Comparison of ENCODE assay signal across 17 cellular contexts in the genomic region with DNA sequence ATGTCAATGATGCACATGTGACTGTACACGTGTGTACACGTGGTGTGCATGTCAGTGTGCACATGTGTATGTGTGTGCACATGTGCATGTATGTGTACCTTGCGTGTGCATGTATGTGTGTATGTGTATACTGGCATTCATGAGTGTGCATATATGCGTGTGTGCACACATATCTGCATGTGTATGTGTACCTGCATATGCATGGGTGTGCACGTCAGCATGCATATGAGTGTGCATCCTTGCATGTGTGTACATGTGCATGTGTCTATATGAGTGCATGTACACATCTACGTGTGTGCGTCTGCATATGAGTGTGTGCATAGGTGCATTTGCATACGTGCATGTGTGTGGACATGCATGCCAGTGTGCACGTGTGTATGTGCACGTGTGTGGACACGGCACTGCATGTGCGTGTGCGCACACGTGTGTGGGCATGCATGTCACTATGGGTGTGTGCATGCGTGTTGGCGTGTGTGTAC. TPM values are rescaled to one million over a fixed set of nuclear protein-coding genes. Genes with fewer than 3 reads are reported as not detected.
DNase-seq lines count a peak whose midpoint lies in the region; ATAC-seq, FAIRE-seq and TF ChIP-seq lines count a peak whose summit lies in the region.
"Had no signal": no experiment of that assay in that cellular context is flagged by ENCODE, and none has a peak within 500 bp of the region (broad histone marks: within the 10 kb centered on the region; RNA-seq: fewer than 3 reads in every experiment).

No MANE protein-coding gene starts in this region.

- H3K27ac Mint-ChIP-seq in WTC11 (peak overlapping the region; percentile 89), progenitor cell of endocrine pancreas (peak overlapping the region; percentile 52)
- H3K27ac Mint-ChIP-seq: effector memory CD8-positive, alpha-beta T cell; stimulated activated effector memory CD8-positive, alpha-beta T cell treated with anti-CD3 and anti-CD28 coated beads, Interleukin-12 subunit alpha, Interleukin-12 subunit beta, amount 100 ng/mL, for 72 hours had no signal

- H3K9me3 Mint-ChIP-seq in WTC11 (no peaks in the 10 kb centered on the region), progenitor cell of endocrine pancreas (ENCODE audit: low read depth) (no peaks in the 10 kb centered on the region)
- H3K9me3 Mint-ChIP-seq: effector memory CD8-positive, alpha-beta T cell; stimulated activated effector memory CD8-positive, alpha-beta T cell treated with anti-CD3 and anti-CD28 coated beads, Interleukin-12 subunit alpha, Interleukin-12 subunit beta, amount 100 ng/mL, for 72 hours had no signal

- TF ChIP-seq POLR2A in GM12891 (IDR thresholded peaks at IDR 0.05; ENCODE audit: low read depth, low read length), result no peak
- TF ChIP-seq POLR2A in testis (IDR thresholded peaks at IDR 0.05), result no peak

- CTCF ChIA-PET in WTC11 (lab: Charles Lee), result interaction anchor here (1.0 to 1.7 kb wide), 6 partner anchors 19 to 113 kb away, joined by 3 to 8 read pairs (median 4); no protein-coding TSS in a partner anchor

- ATAC-seq in WTC11, result no peak
- ATAC-seq: effector memory CD8-positive, alpha-beta T cell had no signal

- H3K4me1 Mint-ChIP-seq in WTC11 (peaks cover 10% of the 10 kb centered on the region), progenitor cell of endocrine pancreas (ENCODE audit: low read depth) (peaks cover 2% of the 10 kb centered on the region)
- H3K4me1 Mint-ChIP-seq: stimulated activated effector memory CD8-positive, alpha-beta T cell treated with anti-CD3 and anti-CD28 coated beads, Interleukin-12 subunit alpha, Interleukin-12 subunit beta, amount 100 ng/mL, for 72 hours had no signal

- 69 to 78% methylated on average over 16 of the region's 16 CpGs for WGBS in testis, 2 donors

- peak overlapping the region; percentile 4 for H3K4me2 ChIP-seq in fibroblast of lung (ENCODE audit: extremely low read depth, insufficient read depth, low read length)

- H3K9ac ChIP-seq in fibroblast of lung (ENCODE audit: insufficient read depth, low read length), result no peak overlapping the region

- H3K27me3 Mint-ChIP-seq in WTC11 (ENCODE audit: low read depth), result no peaks in the 10 kb centered on the region
- no peaks in the 10 kb centered on the region for H3K27me3 Mint-ChIP-seq in progenitor cell of endocrine pancreas
- H3K27me3 Mint-ChIP-seq: effector memory CD8-positive, alpha-beta T cell had no signal

- no peaks in the 10 kb centered on the region for H4K20me1 ChIP-seq in fibroblast of lung (ENCODE audit: control insufficient read depth, extremely low read depth, insufficient read depth, low read length)

- H3K4me1 ChIP-seq in fibroblast of lung (ENCODE audit: control insufficient read depth, extremely low read depth, insufficient read depth, low read length) (peaks cover 19% of the 10 kb centered on the region), testis (peaks cover 15% of the 10 kb centered on the region)

- POLR2A ChIA-PET in WTC11 (lab: Charles Lee), result no interaction called here

- no peaks in the 10 kb centered on the region for H3K79me2 ChIP-seq in fibroblast of lung (ENCODE audit: control insufficient read depth, insufficient read depth, low read length)

- H3K27me3 ChIP-seq in fibroblast of lung (ENCODE audit: control insufficient read depth, insufficient read depth, low read length) (no peaks in the 10 kb centered on the region), testis (no peaks in the 10 kb centered on the region)
- H3K27me3 ChIP-seq: vagina had no signal

- H3K4me3 ChIP-seq in fibroblast of lung (replicated peaks in 1 of 4; ENCODE audit: control extremely low read depth in 1 of 4, insufficient read depth in 1 of 4, low read depth in 3 of 4, low read length in 4 of 4) (no peak overlapping the region), testis (no peak overlapping the region)
- H3K4me3 ChIP-seq: HAP-1, SK-N-MC had no signal

- no peak overlapping the region for H3K27ac ChIP-seq in fibroblast of lung (ENCODE audit: insufficient read depth, low read length)
- no peak overlapping the region for H3K27ac ChIP-seq in testis
- H3K27ac ChIP-seq: SK-N-MC, vagina had no signal

- DNase-seq in GM12891 (ENCODE audit: insufficient read length, low spot score) (no peak), WTC11 (ENCODE audit: low spot score) (no peak), fibroblast of lung (ENCODE audit: low read depth in 2 of 2) (no peak), progenitor cell of endocrine pancreas (ENCODE audit: low spot score, unreplicated experiment) (no peak), testis (no peak), NCI-H1930 (lab: John Stamatoyannopoulos, UW) (no peak), dedifferentiated amniotic fluid mesenchymal stem cell (ENCODE audit: extremely low spot score) (no peak), DMS153 (lab: John Stamatoyannopoulos, UW) (no peak)
- DNase-seq: activated effector memory CD4-positive, alpha-beta T cell treated with anti-CD3 and anti-CD28 coated beads, Interleukin-2, amount 50 U/mL, for 16 hours; effector memory CD8-positive, alpha-beta T cell; foreskin melanocyte; KG1; NCI-H1092 treated with DMSO at 0.1 percent for 48 hours had no signal

- H3K36me3 ChIP-seq in fibroblast of lung (ENCODE audit: control insufficient read depth, insufficient read depth, low read length) (no peaks in the 10 kb centered on the region), testis (ENCODE audit: low read depth, missing control alignments) (no peaks in the 10 kb centered on the region)
- H3K36me3 ChIP-seq: HAP-1, vagina had no signal

- intact Hi-C loops in testis (cut with DNase I; ENCODE audit: low total_unique reads), result no loop called here

- H3K9me3 ChIP-seq in fibroblast of lung (ENCODE audit: control insufficient read depth, insufficient read depth, low read depth, low read length) (no peaks in the 10 kb centered on the region), testis (no peaks in the 10 kb centered on the region)
- H3K9me3 ChIP-seq: HAP-1, vagina had no signal

- H3K36me3 Mint-ChIP-seq in WTC11 (no peaks in the 10 kb centered on the region), progenitor cell of endocrine pancreas (ENCODE audit: insufficient read depth) (no peaks in the 10 kb centered on the region)
- H3K36me3 Mint-ChIP-seq: stimulated activated effector memory CD8-positive, alpha-beta T cell treated with anti-CD3 and anti-CD28 coated beads, Interleukin-12 subunit alpha, Interleukin-12 subunit beta, amount 100 ng/mL, for 72 hours had no signal

- H3K4me3 Mint-ChIP-seq in WTC11 (no peak overlapping the region), progenitor cell of endocrine pancreas (ENCODE audit: low read depth) (no peak overlapping the region)
- H3K4me3 Mint-ChIP-seq: effector memory CD8-positive, alpha-beta T cell; stimulated activated effector memory CD8-positive, alpha-beta T cell treated with anti-CD3 and anti-CD28 coated beads, Interleukin-12 subunit alpha, Interleukin-12 subunit beta, amount 100 ng/mL, for 72 hours had no signal

- FAIRE-seq in GM12891 (lab: Jason Lieb, UNC), result peak; percentile 59

- TF ChIP-seq CTCF in WTC11 (IDR thresholded peaks at IDR 0.05) (no peak), fibroblast of lung (conservative IDR thresholded peaks at IDR 0.05 in 1 of 2, IDR thresholded peaks at IDR 0.05 in 1 of 2; ENCODE audit: low read depth in 1 of 2, low read length in 2 of 2) (no peak), progenitor cell of endocrine pancreas (IDR thresholded peaks at IDR 0.05; ENCODE audit: unreplicated experiment) (no peak), testis (IDR thresholded peaks at IDR 0.05) (no peak)

- H2AFZ ChIP-seq in fibroblast of lung (ENCODE audit: low read length), result no peak overlapping the region

TF ChIP-seq in GM12891, 5 proteins besides CTCF, POLR2A, EP300 and RAD21:
- TF ChIP-seq PAX5 (IDR thresholded peaks at IDR 0.05; ENCODE audit: insufficient read depth, low read length, severe bottlenecking) (no peak), POU2F2 (IDR thresholded peaks at IDR 0.05; ENCODE audit: low read depth, low read length) (no peak)

TF ChIP-seq in WTC11, 78 proteins besides CTCF, POLR2A, EP300 and RAD21 (continues in another document):
- TF ChIP-seq FOXJ3 (CRISPR knock-in tag; IDR thresholded peaks at IDR 0.05; ENCODE audit: borderline replicate concordance) (no peak), ZNF138 (CRISPR knock-in tag; conservative IDR thresholded peaks at IDR 0.05) (no peak), IRF2 (CRISPR knock-in tag; IDR thresholded peaks at IDR 0.05; ENCODE audit: borderline replicate concordance, low read depth) (no peak), GRHL2 (CRISPR knock-in tag; IDR thresholded peaks at IDR 0.05; ENCODE audit: insufficient replicate concordance, severe bottlenecking) (no peak), CREB1 (CRISPR knock-in tag; IDR thresholded peaks at IDR 0.05) (no peak), NR2C2 (CRISPR knock-in tag; IDR thresholded peaks at IDR 0.05) (no peak)
- TF ChIP-seq, protein P1, sequence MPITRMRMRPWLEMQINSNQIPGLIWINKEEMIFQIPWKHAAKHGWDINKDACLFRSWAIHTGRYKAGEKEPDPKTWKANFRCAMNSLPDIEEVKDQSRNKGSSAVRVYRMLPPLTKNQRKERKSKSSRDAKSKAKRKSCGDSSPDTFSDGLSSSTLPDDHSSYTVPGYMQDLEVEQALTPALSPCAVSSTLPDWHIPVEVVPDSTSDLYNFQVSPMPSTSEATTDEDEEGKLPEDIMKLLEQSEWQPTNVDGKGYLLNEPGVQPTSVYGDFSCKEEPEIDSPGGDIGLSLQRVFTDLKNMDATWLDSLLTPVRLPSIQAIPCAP (CRISPR knock-in tag; IDR thresholded peaks at IDR 0.05), result no peak

RNA-seq across cellular contexts. Expression of a gene that starts 48.5 kb away (rescaled TPM):
- polyA plus RNA-seq in GM12891 (2012; ENCODE audit: low read depth, missing spikeins), result 138 TPM
- 17.9 to 27.5 TPM (median 23.2 TPM) in 3 replicates for total RNA-seq in WTC11 (2021)
- total RNA-seq in fibroblast of lung, result 16.4 and 32.5 TPM in 2 replicates
- polyA plus RNA-seq in fibroblast of lung, result 61.7 and 72.8 TPM in 2 replicates
- polyA plus RNA-seq in fibroblast of lung (2012), result 49.2 and 60.5 TPM in 2 replicates
- 44.8 and 57.4 TPM in 2 replicates for polyA minus RNA-seq in fibroblast of lung (ENCODE audit: low replicate concordance)
- total RNA-seq in progenitor cell of endocrine pancreas, result 4.9 and 5.1 TPM in 2 replicates
- total RNA-seq in testis, result 10 to 100 TPM; 30.5 to 59.7 TPM
- 16.9 TPM for polyA plus RNA-seq in testis (ENCODE audit: insufficient read depth, low read depth, low replicate concordance)
